ENCODE assay signal across 10 cellular contexts in the genomic region with DNA sequence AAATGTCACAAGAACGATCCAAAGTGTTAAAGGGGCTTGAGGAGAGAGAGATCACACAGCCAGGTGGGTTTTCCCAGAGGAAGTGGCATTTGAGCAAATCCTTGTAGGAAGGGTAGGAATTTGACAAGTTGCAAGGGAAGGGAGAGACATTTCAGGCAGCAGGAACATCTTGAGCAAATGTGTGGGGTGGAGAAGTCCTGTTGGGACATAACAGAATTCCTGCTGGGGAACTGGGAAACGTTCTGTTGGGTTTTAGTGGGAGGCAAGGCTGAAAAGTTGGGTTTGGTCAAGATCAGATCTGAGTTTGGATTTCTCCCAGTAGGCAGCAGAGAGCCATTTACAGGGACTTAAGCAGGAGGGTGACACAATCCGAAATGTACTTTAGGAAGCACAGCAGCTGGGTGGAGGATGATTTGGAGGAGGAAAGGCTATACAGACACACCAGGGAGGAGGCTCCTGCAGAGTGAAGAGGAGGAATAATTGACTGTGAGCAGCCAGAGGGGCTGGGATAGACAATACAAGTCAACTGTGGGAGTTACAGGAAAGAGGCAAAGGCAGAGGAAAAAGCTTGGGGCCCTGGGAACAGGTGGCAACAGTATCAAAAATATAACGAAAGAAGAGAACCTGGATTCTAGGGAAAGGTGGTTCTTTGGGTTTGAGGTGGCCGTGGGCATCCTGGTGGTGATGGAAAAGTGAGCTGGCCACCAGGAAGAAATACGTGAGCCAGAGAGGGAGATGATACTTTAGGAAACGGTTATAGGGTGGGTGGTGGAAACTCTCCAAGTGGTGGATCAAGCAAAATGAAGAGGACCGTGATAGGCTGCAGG. TPM values are rescaled to one million over a fixed set of nuclear protein-coding genes. Genes with fewer than 3 reads are reported as not detected.
DNase-seq lines count a peak whose midpoint lies in the region; ATAC-seq and TF ChIP-seq lines count a peak whose summit lies in the region.
"Had no signal": no experiment of that assay in that cellular context is flagged by ENCODE, and none has a peak within 500 bp of the region (broad histone marks: within the 10 kb centered on the region; RNA-seq: fewer than 3 reads in every experiment).

No MANE protein-coding gene starts in this region.

- H3K27ac ChIP-seq in left ventricle myocardium inferior (replicated peaks) (peak overlapping the region; percentile 96), mesodermal cell (ENCODE audit: low read depth, low read length, severe bottlenecking) (peak overlapping the region; percentile 46), vagina (peak overlapping the region; percentile 94)

- TF ChIP-seq CTCF in left ventricle myocardium inferior (IDR thresholded peaks at IDR 0.05; ENCODE audit: borderline replicate concordance) (no peak), astrocyte of the cerebellum (IDR thresholded peaks at IDR 0.05; ENCODE audit: low read depth, low read length, missing control alignments) (no peak), vagina (IDR thresholded peaks at IDR 0.05) (no peak)

- WGBS in mesodermal cell (ENCODE audit: insufficient coverage in 2 of 2), 2 experiments: 17 to 19% methylated on average over 8 of the region's 8 CpGs

- no peak for TF ChIP-seq POLR2A in vagina (IDR thresholded peaks at IDR 0.05)

- no peaks in the 10 kb centered on the region for H3K27me3 ChIP-seq in left ventricle myocardium inferior (ENCODE audit: low read depth)
- H3K27me3 ChIP-seq in vagina: no peaks in the 10 kb centered on the region
- H3K27me3 ChIP-seq: heart left ventricle had no signal

- DNase-seq in left ventricle myocardium inferior: no peak
- no peak for DNase-seq in cardiac septum (ENCODE audit: low spot score)
- DNase-seq in astrocyte of the cerebellum (ENCODE audit: low read depth): no peak
- no peak for DNase-seq in vagina (ENCODE audit: extremely low spot score in 2 of 2)
- no peak for DNase-seq in AML-193 (lab: John Stamatoyannopoulos, UW)
- DNase-seq in kidney tubule cell (ENCODE audit: low spot score): no peak
- DNase-seq: activated naive CD4-positive, alpha-beta T cell; heart left ventricle had no signal

- ATAC-seq in HG02571 (IDR thresholded peaks at IDR 0.05; ENCODE audit: unreplicated experiment): no peak
- ATAC-seq: heart left ventricle had no signal

- H3K4me1 ChIP-seq in left ventricle myocardium inferior (peaks cover 36% of the 10 kb centered on the region), mesodermal cell (ENCODE audit: control insufficient read depth, insufficient read depth, low read length, poor library complexity, severe bottlenecking) (peaks cover 27% of the 10 kb centered on the region), vagina (peaks cover 22% of the 10 kb centered on the region)

- H3K36me3 ChIP-seq in left ventricle myocardium inferior (no peaks in the 10 kb centered on the region), mesodermal cell (ENCODE audit: control insufficient read depth, insufficient read depth, low read length) (no peaks in the 10 kb centered on the region), vagina (no peaks in the 10 kb centered on the region)
- H3K36me3 ChIP-seq: heart left ventricle had no signal

- H3K4me3 ChIP-seq in left ventricle myocardium inferior (no peak overlapping the region), astrocyte of the cerebellum (ENCODE audit: low read depth, low read length) (peak overlapping the region; percentile 94), mesodermal cell (ENCODE audit: extremely low read depth, insufficient read depth, low read length, poor library complexity, severe bottlenecking) (peak overlapping the region; percentile 75), vagina (no peak overlapping the region)

- no peaks in the 10 kb centered on the region for H3K9me3 ChIP-seq in left ventricle myocardium inferior (replicated peaks)
- no peaks in the 10 kb centered on the region for H3K9me3 ChIP-seq in mesodermal cell (ENCODE audit: control insufficient read depth, low read length)
- no peaks in the 10 kb centered on the region for H3K9me3 ChIP-seq in vagina
- H3K9me3 ChIP-seq: heart left ventricle had no signal

- in situ Hi-C loops in astrocyte of the cerebellum (cut with HindIII; ENCODE audit: low sequenced_read_pairs): no loop called here

- intact Hi-C loops in left ventricle myocardium inferior (cut with micrococcal nuclease): loop anchor here (10.0 kb wide), 1 partner anchor 154 kb away; no protein-coding TSS in a partner anchor
- intact Hi-C loops in cardiac septum (cut with DNase I): no loop called here
- intact Hi-C loops in vagina (cut with DNase I): no loop called here

RNA-seq across cellular contexts. Expression of a gene that starts 3.1 kb away (rescaled TPM):
- total RNA-seq in left ventricle myocardium inferior: 5.7 TPM
- total RNA-seq in cardiac septum: 6.7 TPM
- polyA plus RNA-seq in mesodermal cell (2013, experiment 1 of 2): 28.0 TPM
- 24.4 TPM for polyA plus RNA-seq in mesodermal cell (2013, experiment 2 of 2)
- 16.7 TPM for total RNA-seq in vagina

Comparison
In these comparisons a context has a peak if more than half of its experiments do, and no peak if none do; other contexts are left out.
1. H3K27ac ChIP-seq: peak in every context shown above with its lines; median percentile 96 in left ventricle myocardium inferior; 94 in vagina; 46 in mesodermal cell.
2. H3K4me3 ChIP-seq: peak in astrocyte of the cerebellum (single experiment) and mesodermal cell (single experiment); none in left ventricle myocardium inferior (single experiment) and vagina (0 of 2).